Comparison of ENCODE assay signal across 9 cellular contexts in the genomic region with DNA sequence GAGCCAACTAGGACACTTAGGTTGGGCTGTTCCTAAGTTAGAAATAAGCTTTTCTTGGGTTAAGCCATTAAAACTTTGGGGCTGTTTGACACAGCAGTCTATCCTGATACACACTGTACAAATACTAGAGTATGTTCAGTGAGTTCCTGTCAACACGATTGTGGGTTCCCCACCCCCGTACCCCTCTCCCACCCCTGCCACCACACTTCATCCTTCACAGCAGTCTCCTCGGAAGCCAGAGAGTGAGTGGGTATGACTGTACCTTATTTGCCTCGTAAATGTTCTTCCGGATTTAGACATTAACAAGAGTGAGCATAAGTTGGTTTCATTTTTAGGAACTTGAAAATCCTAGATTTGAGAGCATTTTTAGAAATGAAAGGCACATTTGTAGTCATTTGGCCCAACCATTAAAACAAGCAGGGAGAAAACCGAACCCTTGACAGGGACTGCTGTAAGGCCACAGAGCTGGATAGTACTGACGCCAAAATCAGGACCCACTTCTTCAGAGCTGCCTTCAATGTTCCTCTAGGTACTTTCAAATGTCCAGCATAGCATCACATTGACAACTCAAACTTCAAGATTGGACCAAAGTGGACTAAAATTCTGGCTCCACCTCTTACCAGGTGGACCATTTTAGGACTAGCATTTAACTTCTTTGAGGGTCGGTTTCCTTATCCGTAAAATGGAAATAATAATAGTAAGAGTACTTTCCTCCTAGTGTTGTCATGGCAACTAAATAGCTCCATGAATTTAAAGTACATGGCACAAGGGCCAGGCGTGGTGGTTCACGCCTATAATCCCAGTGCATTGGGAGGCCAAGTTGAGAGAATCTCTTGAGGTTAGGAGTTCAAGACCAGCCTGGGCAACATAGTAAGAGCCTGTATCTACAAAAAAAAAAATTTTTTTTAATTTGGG.
DNase-seq lines count a peak whose midpoint lies in the region; ATAC-seq lines count a peak whose summit lies in the region.
"Had no signal": no experiment of that assay in that cellular context is flagged by ENCODE, and none has a peak within 500 bp of the region (broad histone marks: within the 10 kb centered on the region; RNA-seq: fewer than 3 reads in every experiment).

No MANE protein-coding gene starts in this region.

- H3K9me3 Mint-ChIP-seq in stimulated activated naive CD8-positive, alpha-beta T cell treated with anti-CD3 and anti-CD28 coated beads, Interleukin-15, Interleukin-2, amounts not matched to agents 100 ng/mL and 50 ng/mL, for 24 hours = no peaks in the 10 kb centered on the region

- DNase-seq in T-helper 17 cell (no peak), NCI-H2171 treated with DMSO at 0.1 percent for 48 hours (lab: John Stamatoyannopoulos, UW) (no peak), NCI-H2107 treated with DMSO at 0.1 percent for 48 hours (lab: John Stamatoyannopoulos, UW; ENCODE audit: unreplicated experiment) (no peak), NK-92 (lab: John Stamatoyannopoulos, UW; ENCODE audit: unreplicated experiment) (no peak)
- DNase-seq: heart left ventricle had no signal

- H3K27me3 Mint-ChIP-seq in T-helper 17 cell = no peaks in the 10 kb centered on the region
- H3K27me3 Mint-ChIP-seq in stimulated activated naive CD8-positive, alpha-beta T cell treated with anti-CD3 and anti-CD28 coated beads, Interleukin-15, Interleukin-2, amounts not matched to agents 100 ng/mL and 50 ng/mL, for 24 hours = no peaks in the 10 kb centered on the region

- H3K36me3 Mint-ChIP-seq in T-helper 17 cell (ENCODE audit: low read depth) = no peaks in the 10 kb centered on the region
- H3K36me3 Mint-ChIP-seq in stimulated activated naive CD8-positive, alpha-beta T cell treated with anti-CD3 and anti-CD28 coated beads, Interleukin-15, Interleukin-2, amounts not matched to agents 100 ng/mL and 50 ng/mL, for 24 hours (ENCODE audit: low read depth) = no peaks in the 10 kb centered on the region

- peak overlapping the region; percentile 77 for H3K4me3 Mint-ChIP-seq in T-helper 17 cell
- peak overlapping the region; percentile 66 for H3K4me3 Mint-ChIP-seq in stimulated activated naive CD8-positive, alpha-beta T cell treated with anti-CD3 and anti-CD28 coated beads, Interleukin-15, Interleukin-2, amounts not matched to agents 100 ng/mL and 50 ng/mL, for 24 hours

- H3K4me1 Mint-ChIP-seq in T-helper 17 cell = peaks cover 11% of the 10 kb centered on the region
- H3K4me1 Mint-ChIP-seq in stimulated activated naive CD8-positive, alpha-beta T cell treated with anti-CD3 and anti-CD28 coated beads, Interleukin-15, Interleukin-2, amounts not matched to agents 100 ng/mL and 50 ng/mL, for 24 hours (ENCODE audit: low read depth) = peaks cover 40% of the 10 kb centered on the region

- no peaks in the 10 kb centered on the region for H3K9me3 ChIP-seq in T-helper 17 cell (ENCODE audit: control insufficient read depth, low read length, poor library complexity, severe bottlenecking)
- H3K9me3 ChIP-seq: heart left ventricle had no signal

- ATAC-seq in GM18520 (IDR thresholded peaks at IDR 0.05; ENCODE audit: unreplicated experiment) (peak; percentile 87), HG02798 (IDR thresholded peaks at IDR 0.05; ENCODE audit: poor library complexity, unreplicated experiment) (peak; percentile 93), T-helper 17 cell (peak; percentile 94), esophagus mucosa (peak; percentile 49)

- peak overlapping the region; percentile 90 for H3K27ac Mint-ChIP-seq in T-helper 17 cell
- H3K27ac Mint-ChIP-seq in stimulated activated naive CD8-positive, alpha-beta T cell treated with anti-CD3 and anti-CD28 coated beads, Interleukin-15, Interleukin-2, amounts not matched to agents 100 ng/mL and 50 ng/mL, for 24 hours = peak overlapping the region; percentile 92
